ENCODE assay signal across 23 cellular contexts in genomic region chr2:114331934-114332333, GRCh38.
DNase-seq lines count a peak whose midpoint lies in the region; ATAC-seq, FAIRE-seq and TF ChIP-seq lines count a peak whose summit lies in the region.
"Had no signal": no experiment of that assay in that cellular context is flagged by ENCODE, and none has a peak within 500 bp of the region (broad histone marks: within the 10 kb centered on the region; RNA-seq: fewer than 3 reads in every experiment).

No MANE protein-coding gene starts in this region.

- H2BK120ac ChIP-seq in IMR-90 (ENCODE audit: low read depth, low read length) (no peak overlapping the region), H1 (replicated peaks; ENCODE audit: low read depth, low read length) (no peak overlapping the region)

- H3K14ac ChIP-seq in IMR-90 (replicated peaks; ENCODE audit: low read depth, low read length) (no peak overlapping the region), H1 (ENCODE audit: insufficient read length) (no peak overlapping the region)

- peak overlapping the region in 1 of 2 donors; percentile 54 for H3K27ac Mint-ChIP-seq in stimulated activated naive CD8-positive, alpha-beta T cell treated with anti-CD3 and anti-CD28 coated beads, Interleukin-15, amount 100 ng/mL, for 72 hours
- H3K27ac Mint-ChIP-seq: CD4-positive, alpha-beta T cell; CD8-positive, alpha-beta T cell had no signal

- no peak overlapping the region for H3K23ac ChIP-seq in IMR-90 (ENCODE audit: low read depth, low read length)
- H3K23ac ChIP-seq in H1 (ENCODE audit: insufficient read length), result no peak overlapping the region

- H3K23me2 ChIP-seq in H1 (ENCODE audit: low read depth, low read length), result no peaks in the 10 kb centered on the region

- peaks cover 16% of the 10 kb centered on the region for H3K27me3 Mint-ChIP-seq in stimulated activated naive CD8-positive, alpha-beta T cell treated with anti-CD3 and anti-CD28 coated beads, Interleukin-15, amount 100 ng/mL, for 72 hours

- no peaks in the 10 kb centered on the region for H3K36me3 ChIP-seq in IMR-90 (ENCODE audit: control insufficient read depth, insufficient read depth, low read length)
- H3K36me3 ChIP-seq in H1 (ENCODE audit: control insufficient read depth in 2 of 4, insufficient read depth in 4 of 4, low read length in 3 of 4), result no peaks in the 10 kb centered on the region
- H3K36me3 ChIP-seq: BE2C, BLaER1 had no signal

- H4K20me1 ChIP-seq in IMR-90 (ENCODE audit: insufficient read depth, low read length), result no peaks in the 10 kb centered on the region
- H4K20me1 ChIP-seq in H1 (replicated peaks in 1 of 2; ENCODE audit: control insufficient read depth in 1 of 2, insufficient read depth in 2 of 2, low read length in 2 of 2), result no peaks in the 10 kb centered on the region
- H4K20me1 ChIP-seq: BLaER1 had no signal

- no peak overlapping the region for H3K4me2 ChIP-seq in A549
- no peak overlapping the region for H3K4me2 ChIP-seq in IMR-90 (ENCODE audit: low read depth, low read length)
- no peak overlapping the region for H3K4me2 ChIP-seq in H1 (ENCODE audit: insufficient read depth in 1 of 2, low read depth in 2 of 2, low read length in 2 of 2)
- H3K4me2 ChIP-seq: BLaER1 had no signal

- H4K8ac ChIP-seq in IMR-90 (ENCODE audit: low read depth in 2 of 2, low read length in 2 of 2) (no peak overlapping the region), H1 (ENCODE audit: extremely low read depth, insufficient read depth, low read length) (no peak overlapping the region)

- no peak overlapping the region for H2AK5ac ChIP-seq in IMR-90 (ENCODE audit: low read depth, low read length)
- no peak overlapping the region for H2AK5ac ChIP-seq in H1 (ENCODE audit: low read depth, low read length)

- in situ Hi-C loops in IMR-90 (cut with MboI; ENCODE audit: low sequenced_read_pairs), result no loop called here

- H3K56ac ChIP-seq in IMR-90 (ENCODE audit: extremely low read depth, insufficient read depth, low read length) (no peak overlapping the region), H1 (replicated peaks; ENCODE audit: insufficient read length, low read depth, low read length) (no peak overlapping the region)

- H2BK20ac ChIP-seq in IMR-90 (ENCODE audit: low read depth, low read length), result no peak overlapping the region
- H2BK20ac ChIP-seq in H1 (ENCODE audit: low read length), result no peak overlapping the region

- H3K4ac ChIP-seq in IMR-90 (ENCODE audit: low read depth, low read length) (no peak overlapping the region), H1 (replicated peaks; ENCODE audit: insufficient read length, low read depth, low read length) (no peak overlapping the region)

- no peaks in the 10 kb centered on the region for H3K79me2 ChIP-seq in H1 (ENCODE audit: control insufficient read depth in 1 of 2, insufficient read depth in 2 of 2, low read length in 2 of 2)

- ATAC-seq in A549 (no peak), IMR-90 (ENCODE audit: low read depth) (no peak)
- ATAC-seq in stimulated activated naive CD8-positive, alpha-beta T cell treated with anti-CD3 and anti-CD28 coated beads, Interleukin-15, amount 100 ng/mL, for 72 hours, result no peak
- ATAC-seq: CD8-positive, alpha-beta T cell had no signal

- H3K4me3 ChIP-seq in A549, result no peak overlapping the region
- no peak overlapping the region for H3K4me3 ChIP-seq in IMR-90 (ENCODE audit: insufficient read depth, low read depth, low read length)
- H3K4me3 ChIP-seq in H1 (ENCODE audit: extremely low read depth in 1 of 4, insufficient read depth in 2 of 4, low read depth in 3 of 4, low read length in 4 of 4), result no peak overlapping the region
- H3K4me3 ChIP-seq: BLaER1 had no signal

- POLR2A ChIA-PET in A549 (lab: Yijun Ruan, JAX), result no interaction called here
- POLR2A ChIA-PET in IMR-90 (lab: Charles Lee; ENCODE audit: unreplicated experiment), result no interaction called here
- POLR2A ChIA-PET in H1 (lab: Charles Lee; ENCODE audit: partially characterized antibody), result no interaction called here

- TF ChIP-seq RAD21 in A549 (conservative IDR thresholded peaks at IDR 0.05 in 1 of 2, IDR thresholded peaks at IDR 0.05 in 1 of 2) (no peak), IMR-90 (IDR thresholded peaks at IDR 0.05; ENCODE audit: low read length) (no peak), H1 (IDR thresholded peaks at IDR 0.05 in 1 of 2, conservative IDR thresholded peaks at IDR 0.05 in 1 of 2; ENCODE audit: low read depth in 2 of 2, low read length in 2 of 2) (no peak)

- H3K4me1 Mint-ChIP-seq in stimulated activated naive CD8-positive, alpha-beta T cell treated with anti-CD3 and anti-CD28 coated beads, Interleukin-15, amount 100 ng/mL, for 72 hours, result no peaks in the 10 kb centered on the region

- H3K79me1 ChIP-seq in IMR-90 (ENCODE audit: low read depth in 1 of 2, low read length in 2 of 2) (no peaks in the 10 kb centered on the region), H1 (ENCODE audit: low read depth, low read length) (no peaks in the 10 kb centered on the region)

- BruUV-seq in IMR-90 (replicated peaks; lab: Mats Ljungman, UMichigan), result no TSS peak

- H2AFZ ChIP-seq in IMR-90 (replicated peaks; ENCODE audit: low read length, poor library complexity), result no peak overlapping the region
- H2AFZ ChIP-seq in H1 (ENCODE audit: low read length), result no peak overlapping the region

- H3K27ac ChIP-seq in A549, result no peak overlapping the region
- H3K27ac ChIP-seq in IMR-90 (ENCODE audit: insufficient read depth, low read length), result no peak overlapping the region
- H3K27ac ChIP-seq in H1 (ENCODE audit: low read depth, low read length), result no peak overlapping the region
- H3K27ac ChIP-seq: 22Rv1, BLaER1, C4-2B had no signal

- dilution Hi-C loops in IMR-90 (cut with HindIII; ENCODE audit: low sequenced_read_pairs, unreplicated experiment), result no loop called here

- TF ChIP-seq EP300 in A549 (IDR thresholded peaks at IDR 0.05), result no peak
- TF ChIP-seq EP300 in H1 (IDR thresholded peaks at IDR 0.05; ENCODE audit: borderline replicate concordance in 1 of 2, low read depth in 2 of 2, low read length in 2 of 2), result no peak

- 35% methylated on average over 3 of the region's 3 CpGs for WGBS in A549 (ENCODE audit: missing lambda C conversion rate)
- WGBS in IMR-90 (ENCODE audit: extremely low coverage in 2 of 2, insufficient read length in 1 of 2), 2 experiments, result no CpG with 5 or more reads among the region's 3 CpGs
- WGBS in H1 (ENCODE audit: extremely low coverage in 1 of 2, insufficient coverage in 1 of 2, insufficient read length in 1 of 2, insufficient replicate concordance in 2 of 2, low coverage in 1 of 2, low lambda C conversion rate in 2 of 2, missing lambda C conversion rate in 1 of 2), 2 experiments, result 92% methylated on average over 3 of the region's 3 CpGs; no CpG with 5 or more reads in 1 of the 2 experiments

- H3K27me3 ChIP-seq in IMR-90 (ENCODE audit: control insufficient read depth, insufficient read depth, low read length) (no peaks in the 10 kb centered on the region), H1 (replicated peaks in 1 of 4; ENCODE audit: control insufficient read depth in 3 of 4, extremely low read depth in 1 of 4, insufficient read depth in 3 of 4, low read length in 3 of 4) (no peaks in the 10 kb centered on the region)
- H3K27me3 ChIP-seq: BE2C, BLaER1 had no signal

- H3K9ac ChIP-seq in IMR-90 (ENCODE audit: low read depth, low read length), result no peak overlapping the region
- H3K9ac ChIP-seq in H1 (replicated peaks in 1 of 4; ENCODE audit: extremely low read depth in 1 of 4, low read depth in 3 of 4, low read length in 3 of 4), result no peak overlapping the region
- H3K9ac ChIP-seq: BLaER1 had no signal

- no peak overlapping the region for H3K4me3 Mint-ChIP-seq in stimulated activated naive CD8-positive, alpha-beta T cell treated with anti-CD3 and anti-CD28 coated beads, Interleukin-15, amount 100 ng/mL, for 72 hours
- H3K4me3 Mint-ChIP-seq: CD4-positive, alpha-beta T cell; CD8-positive, alpha-beta T cell had no signal

- no peak for TF ChIP-seq POLR2A in A549 (IDR thresholded peaks at IDR 0.05; ENCODE audit: low read length)
- no peak for TF ChIP-seq POLR2A in IMR-90 (IDR thresholded peaks at IDR 0.05; ENCODE audit: low read depth, low read length)
- no peak for TF ChIP-seq POLR2A in H1 (IDR thresholded peaks at IDR 0.05; ENCODE audit: control extremely low read depth in 1 of 2, low read depth in 2 of 2, low read length in 2 of 2)

- H3K9me3 ChIP-seq in A549 (no peaks in the 10 kb centered on the region), IMR-90 (ENCODE audit: control insufficient read depth, insufficient read depth, low read length) (no peaks in the 10 kb centered on the region), H1 (ENCODE audit: insufficient read depth in 2 of 2, low read depth in 1 of 2, low read length in 1 of 2) (no peaks in the 10 kb centered on the region)
- H3K9me3 ChIP-seq: BE2C, BLaER1, Caco-2 had no signal

- no peak for FAIRE-seq in A549 (lab: Jason Lieb, UNC)
- FAIRE-seq in H1 (lab: Jason Lieb, UNC), result no peak
- FAIRE-seq in urothelium cell line (lab: Jason Lieb, UNC), result no peak
- FAIRE-seq: D721Med, G401.6, GM12891, GM19239 had no signal

- H3K9me1 ChIP-seq in IMR-90 (ENCODE audit: insufficient read depth, low read length), result no peaks in the 10 kb centered on the region

- no peak overlapping the region for H2BK15ac ChIP-seq in IMR-90 (ENCODE audit: low read depth, low read length)
- H2BK15ac ChIP-seq in H1 (ENCODE audit: low read length), result no peak overlapping the region

- no peak overlapping the region for H2AK9ac ChIP-seq in IMR-90 (replicated peaks; ENCODE audit: low read depth, low read length, poor library complexity)

- H2BK12ac ChIP-seq in H1 (ENCODE audit: low read depth, low read length), result no peak overlapping the region

- TF ChIP-seq CTCF in A549 (IDR thresholded peaks at IDR 0.05), result no peak
- no peak for TF ChIP-seq CTCF in IMR-90 (conservative IDR thresholded peaks at IDR 0.05; ENCODE audit: low read depth, low read length)
- no peak for TF ChIP-seq CTCF in H1 (IDR thresholded peaks at IDR 0.05; ENCODE audit: control extremely low read depth in 1 of 3, insufficient read depth in 1 of 3, low read depth in 1 of 3, low read length in 3 of 3)

- CTCF ChIA-PET in A549 (lab: Yijun Ruan, JAX) (no interaction called here), IMR-90 (lab: Yijun Ruan, JAX) (no interaction called here), H1 (lab: Charles Lee; ENCODE audit: partially characterized antibody) (interaction anchor here (0.7 kb wide), 1 partner anchor 640 kb away, joined by 3 read pairs; no protein-coding TSS in a partner anchor)

- H4K5ac ChIP-seq in IMR-90 (ENCODE audit: low read depth, low read length) (no peak overlapping the region), H1 (ENCODE audit: insufficient read length, low read depth, low read length) (no peak overlapping the region)

- H2BK5ac ChIP-seq in IMR-90 (ENCODE audit: low read depth, low read length, poor library complexity, severe bottlenecking), result no peak overlapping the region
- H2BK5ac ChIP-seq in H1 (ENCODE audit: low read depth, low read length), result no peak overlapping the region

- peaks cover 0 to 8% of the 10 kb centered on the region in 2 donors for H3K9me3 Mint-ChIP-seq in stimulated activated naive CD8-positive, alpha-beta T cell treated with anti-CD3 and anti-CD28 coated beads, Interleukin-15, amount 100 ng/mL, for 72 hours
- H3K9me3 Mint-ChIP-seq: CD4-positive, alpha-beta T cell; CD8-positive, alpha-beta T cell had no signal

- H4K91ac ChIP-seq in IMR-90 (ENCODE audit: insufficient read depth, low read depth, low read length), result no peak overlapping the region
- no peak overlapping the region for H4K91ac ChIP-seq in H1 (replicated peaks; ENCODE audit: insufficient read length, low read length)

- no peaks in the 10 kb centered on the region for H3K4me1 ChIP-seq in A549
- H3K4me1 ChIP-seq in IMR-90 (ENCODE audit: control insufficient read depth, insufficient read depth, low read length), result no peaks in the 10 kb centered on the region
- H3K4me1 ChIP-seq in H1 (replicated peaks in 1 of 4; ENCODE audit: control insufficient read depth in 3 of 4, insufficient read depth in 4 of 4, low read length in 3 of 4), result no peaks in the 10 kb centered on the region
- H3K4me1 ChIP-seq: BE2C, BLaER1, Caco-2 had no signal

- H3K18ac ChIP-seq in IMR-90 (ENCODE audit: low read depth, low read length) (no peak overlapping the region), H1 (ENCODE audit: extremely low read depth, low read length) (no peak overlapping the region)

- intact Hi-C loops in IMR-90 (cut with micrococcal nuclease), result no loop called here

- DNase-seq in DMS53 (lab: John Stamatoyannopoulos, UW), result peak; percentile 15
- no peak for DNase-seq in DMS53 treated with DMSO at 0.1 percent for 48 hours (lab: John Stamatoyannopoulos, UW; ENCODE audit: unreplicated experiment)
- DNase-seq in A549 (ENCODE audit: low read depth in 1 of 2, low spot score in 1 of 2), result peak in 1 of 2 experiments; percentile 2
- no peak for DNase-seq in IMR-90
- DNase-seq in H1 (ENCODE audit: low read depth in 1 of 2, low spot score in 2 of 2), result no peak
- DNase-seq in stimulated activated naive CD8-positive, alpha-beta T cell treated with anti-CD3 and anti-CD28 coated beads, Interleukin-15, amount 100 ng/mL, for 72 hours, result no peak
- no peak for DNase-seq in SW 1271 (lab: John Stamatoyannopoulos, UW)
- no peak for DNase-seq in urothelium cell line (ENCODE audit: low spot score)
- DNase-seq: ACHN; BE2C; Caco-2; Calu3; CD4-positive, alpha-beta T cell; CD8-positive, alpha-beta T cell; DMS79 treated with DMSO at 0.1 percent for 48 hours; GF-D8 had no signal
